ENCODE assay signal across 1 cellular context in genomic region chr12:68621092-68622081, GRCh38.
A peak's percentile ranks its signal among the peaks of the same experiment; 100 is the strongest.
TF ChIP-seq lines count a peak whose summit lies in the region.

No MANE protein-coding gene starts in this region.

TF ChIP-seq in K562, 482 proteins besides CTCF, POLR2A, EP300 and RAD21 (continued from another document):
- TF ChIP-seq ATF6 (CRISPR knock-in tag; IDR thresholded peaks at IDR 0.05), result no peak
- no peak for TF ChIP-seq PBX2 (CRISPR knock-in tag; IDR thresholded peaks at IDR 0.05; ENCODE audit: low read depth)
- 0 out of 2 replicates have a peak, but pooled peaks have one; percentile 17 for TF ChIP-seq PBX2 (tag; conservative IDR thresholded peaks at IDR 0.05; ENCODE audit: low read depth)
- TF ChIP-seq MECOM (CRISPR knock-in tag; IDR thresholded peaks at IDR 0.05), result no peak
